In genomic region chr6:76770166-76770565, GRCh38 we compare ENCODE assay signal across 24 cellular contexts.
"Had no signal": no experiment of that assay in that cellular context is flagged by ENCODE, and none has a peak within 500 bp of the region (broad histone marks: within the 10 kb centered on the region; RNA-seq: fewer than 3 reads in every experiment).

No MANE protein-coding gene starts in this region.

- H3K36me3 ChIP-seq: Peyer's patch, SJCRH30, WERI-Rb-1 had no signal

- H3K4me2 ChIP-seq: KMS-11, SK-N-SH had no signal

- H3K36me3 Mint-ChIP-seq: activated naive CD4-positive, alpha-beta T cell treated with anti-CD3 and anti-CD28 coated beads, Interleukin-2, amount 50 U/mL, for 24 hours had no signal

- ATAC-seq: activated CD4-positive, CD25-positive, alpha-beta regulatory T cell treated with anti-CD3 and anti-CD28 coated beads, Interleukin-2, amount 50 U/mL, for 24 hours; activated CD8-positive, alpha-beta T cell treated with anti-CD3 and anti-CD28 coated beads for 36 hours had no signal

- H3K9me3 Mint-ChIP-seq: activated CD8-positive, alpha-beta T cell treated with anti-CD3 and anti-CD28 coated beads for 36 hours; activated naive CD4-positive, alpha-beta T cell treated with anti-CD3 and anti-CD28 coated beads, Interleukin-2, amount 50 U/mL, for 24 hours had no signal

- H3K4me1 Mint-ChIP-seq: activated naive CD4-positive, alpha-beta T cell treated with anti-CD3 and anti-CD28 coated beads, Interleukin-2, amount 50 U/mL, for 24 hours had no signal

- H3K4me3 ChIP-seq: Peyer's patch, SJCRH30 had no signal

- DNase-seq: activated CD4-positive, alpha-beta T cell treated with anti-CD3 and anti-CD28 coated beads for 4 hours; activated CD8-positive, alpha-beta memory T cell treated with anti-CD3 and anti-CD28 coated beads, Interleukin-2, amount 50 U/mL, for 4 hours; activated CD8-positive, alpha-beta T cell treated with anti-CD3 and anti-CD28 coated beads for 36 hours; activated T-cell treated with anti-CD3 and anti-CD28 coated beads, Interleukin-2, amount 50 U/mL, for 1 hour; amniotic stem cell; caudate nucleus; NCI-H1092; NCI-H1417; NCI-H1930; NCI-H2171; NCI-H2227 treated with DMSO at 0.1 percent for 48 hours; NCI-H526; NCI-H774; Peyer's patch; Right ventricle myocardium superior; SJCRH30; SK-N-SH; T-helper 1 cell; WERI-Rb-1 had no signal

- H3K4me3 Mint-ChIP-seq: activated CD8-positive, alpha-beta T cell treated with anti-CD3 and anti-CD28 coated beads for 36 hours; activated naive CD4-positive, alpha-beta T cell treated with anti-CD3 and anti-CD28 coated beads, Interleukin-2, amount 50 U/mL, for 24 hours had no signal

- H3K9ac ChIP-seq: KMS-11, SK-N-SH had no signal

- H3K27me3 Mint-ChIP-seq: activated CD8-positive, alpha-beta T cell treated with anti-CD3 and anti-CD28 coated beads for 36 hours; activated naive CD4-positive, alpha-beta T cell treated with anti-CD3 and anti-CD28 coated beads, Interleukin-2, amount 50 U/mL, for 24 hours had no signal

- H3K27ac Mint-ChIP-seq: activated CD8-positive, alpha-beta T cell treated with anti-CD3 and anti-CD28 coated beads for 36 hours; activated naive CD4-positive, alpha-beta T cell treated with anti-CD3 and anti-CD28 coated beads, Interleukin-2, amount 50 U/mL, for 24 hours had no signal

- FAIRE-seq: astrocyte had no signal

- H3K4me1 ChIP-seq: Peyer's patch, SJCRH30 had no signal

- H3K27ac ChIP-seq: KMS-11, RWPE1, SJCRH30, WERI-Rb-1 had no signal

- H3K27me3 ChIP-seq: Peyer's patch, SJCRH30 had no signal
